ENCODE assay signal across 15 cellular contexts in genomic region chr7:121575194-121575766, GRCh38.
DNase-seq lines count a peak whose midpoint lies in the region; ATAC-seq and TF ChIP-seq lines count a peak whose summit lies in the region.
"Had no signal": no experiment of that assay in that cellular context is flagged by ENCODE, and none has a peak within 500 bp of the region (broad histone marks: within the 10 kb centered on the region; RNA-seq: fewer than 3 reads in every experiment).

No MANE protein-coding gene starts in this region.

- ATAC-seq in mucosa of descending colon: peak; percentile 40

- H3K27me3 ChIP-seq in mammary epithelial cell (ENCODE audit: insufficient read depth, low read length): no peaks in the 10 kb centered on the region

- intact Hi-C loops in mammary epithelial cell (cut with micrococcal nuclease) (no loop called here), MCF 10A (cut with micrococcal nuclease) (no loop called here), mucosa of descending colon (cut with DNase I, micrococcal nuclease) (no loop called here)

- in situ Hi-C loops in mammary epithelial cell (cut with MboI; ENCODE audit: low sequenced_read_pairs in 2 of 2): no loop called here

- H3K9me3 ChIP-seq in mammary epithelial cell (replicated peaks; ENCODE audit: insufficient read depth, low read length): no peaks in the 10 kb centered on the region
- no peaks in the 10 kb centered on the region for H3K9me3 ChIP-seq in mucosa of descending colon

- H3K79me2 ChIP-seq in mammary epithelial cell (ENCODE audit: insufficient read depth, low read length): no peaks in the 10 kb centered on the region

- DNase-seq in mammary epithelial cell (no peak), MCF 10A (ENCODE audit: unreplicated experiment) (no peak), mucosa of descending colon (no peak), glomerular visceral epithelial cell (ENCODE audit: extremely low spot score) (no peak), GM10266 (ENCODE audit: extremely low spot score) (no peak), T1000 (lab: John Stamatoyannopoulos, UW) (no peak)
- DNase-seq: CD4-positive, CD25-positive, alpha-beta regulatory T cell; GF-D8; H9; IMR-90; NCI-H1436; NCI-H2081 treated with DMSO at 0.1 percent for 48 hours; NCI-H446 treated with DMSO at 0.1 percent for 48 hours; SHP77 treated with DMSO at 0.1 percent for 48 hours had no signal

- no peaks in the 10 kb centered on the region for H3K9me3 Mint-ChIP-seq in MCF 10A (ENCODE audit: unreplicated experiment)
- H3K9me3 Mint-ChIP-seq: CD4-positive, CD25-positive, alpha-beta regulatory T cell had no signal

- no peak overlapping the region for H3K4me3 Mint-ChIP-seq in MCF 10A (ENCODE audit: unreplicated experiment)
- H3K4me3 Mint-ChIP-seq: CD4-positive, CD25-positive, alpha-beta regulatory T cell; H9 had no signal

- H3K9ac ChIP-seq in mammary epithelial cell (ENCODE audit: insufficient read depth, low read length): no peak overlapping the region

- CTCF ChIA-PET in mammary epithelial cell (lab: Charles Lee; ENCODE audit: low non-redundant PET) (no interaction called here), MCF 10A (lab: Yijun Ruan, JAX) (no interaction called here)

- H3K36me3 Mint-ChIP-seq in MCF 10A (ENCODE audit: insufficient read depth, unreplicated experiment): no peaks in the 10 kb centered on the region
- H3K36me3 Mint-ChIP-seq: CD4-positive, CD25-positive, alpha-beta regulatory T cell had no signal

- POLR2A ChIA-PET in MCF 10A (lab: Yijun Ruan, JAX): interaction anchor here (0.6 kb wide), 3 partner anchors 26 to 658 kb away, joined by 3 to 4 read pairs (median 3); no protein-coding TSS in a partner anchor

- H2AFZ ChIP-seq in mammary epithelial cell (ENCODE audit: low read depth, low read length): no peak overlapping the region

- BruUV-seq in mammary epithelial cell (replicated peaks; lab: Mats Ljungman, UMichigan): no TSS peak
- no TSS peak for BruUV-seq in MCF 10A (replicated peaks; lab: Mats Ljungman, UMichigan)

- H3K27ac ChIP-seq in mammary epithelial cell (ENCODE audit: insufficient read depth, low read depth, low read length) (no peak overlapping the region), VCaP (peak overlapping the region; percentile 9)

- no peak overlapping the region for H3K27ac Mint-ChIP-seq in MCF 10A (ENCODE audit: low read depth, unreplicated experiment)
- H3K27ac Mint-ChIP-seq: CD4-positive, CD25-positive, alpha-beta regulatory T cell; H9 had no signal

- dilution Hi-C loops in mammary epithelial cell (cut with HindIII; ENCODE audit: low sequenced_read_pairs): no loop called here

- no peaks in the 10 kb centered on the region for H3K36me3 ChIP-seq in mammary epithelial cell (ENCODE audit: insufficient read depth, low read length)
- no peaks in the 10 kb centered on the region for H3K36me3 ChIP-seq in mucosa of descending colon (ENCODE audit: low read depth)

- no peaks in the 10 kb centered on the region for H4K20me1 ChIP-seq in mammary epithelial cell (ENCODE audit: insufficient read depth, low read length)

- H3K4me2 ChIP-seq in mammary epithelial cell (ENCODE audit: insufficient read depth, low read depth, low read length): peak overlapping the region; percentile 12

- TF ChIP-seq CTCF in mammary epithelial cell (conservative IDR thresholded peaks at IDR 0.05 in 1 of 2, IDR thresholded peaks at IDR 0.05 in 1 of 2; ENCODE audit: extremely low read depth in 1 of 2, insufficient read depth in 1 of 2, low read depth in 1 of 2, low read length in 2 of 2): no peak
- TF ChIP-seq CTCF in MCF 10A (IDR thresholded peaks at IDR 0.05; ENCODE audit: unreplicated experiment): no peak
- TF ChIP-seq CTCF in VCaP (conservative IDR thresholded peaks at IDR 0.05): no peak
- TF ChIP-seq CTCF in mucosa of descending colon (IDR thresholded peaks at IDR 0.05): no peak
- no peak for TF ChIP-seq CTCF in GM10266 (IDR thresholded peaks at IDR 0.05; ENCODE audit: control insufficient read depth, insufficient read depth, low read depth, missing control alignments)

- no peaks in the 10 kb centered on the region for H3K27me3 Mint-ChIP-seq in MCF 10A (ENCODE audit: insufficient read depth, unreplicated experiment)
- H3K27me3 Mint-ChIP-seq: CD4-positive, CD25-positive, alpha-beta regulatory T cell had no signal

- H3K4me1 Mint-ChIP-seq in MCF 10A (ENCODE audit: insufficient read depth, unreplicated experiment): no peaks in the 10 kb centered on the region
- H3K4me1 Mint-ChIP-seq: CD4-positive, CD25-positive, alpha-beta regulatory T cell had no signal

- WGBS in mammary epithelial cell (ENCODE audit: low coverage, missing lambda C conversion rate): 11% methylated on average over 1 of the region's 1 CpG

- H3K4me3 ChIP-seq in mammary epithelial cell (replicated peaks in 1 of 3; ENCODE audit: insufficient read depth in 1 of 3, low read depth in 2 of 3, low read length in 3 of 3) (no peak overlapping the region), mucosa of descending colon (no peak overlapping the region)

- H3K4me1 ChIP-seq in mammary epithelial cell (ENCODE audit: insufficient read depth, low read length) (no peaks in the 10 kb centered on the region), mucosa of descending colon (ENCODE audit: low read depth) (no peaks in the 10 kb centered on the region)
